ENCODE assay signal across 8 cellular contexts in genomic region chr15:85443593-85444328, GRCh38.
DNase-seq lines count a peak whose midpoint lies in the region; ATAC-seq and TF ChIP-seq lines count a peak whose summit lies in the region.

No MANE protein-coding gene starts in this region.

- peaks cover 29% of the 10 kb centered on the region for H3K4me1 Mint-ChIP-seq in chondrocyte (ENCODE audit: low read depth)

- no peak overlapping the region for H3K9ac ChIP-seq in muscle layer of colon (ENCODE audit: low read length)

- peak; percentile 68 for ATAC-seq in GM19023 (IDR thresholded peaks at IDR 0.05; ENCODE audit: unreplicated experiment)
- ATAC-seq in HG03103 (IDR thresholded peaks at IDR 0.05; ENCODE audit: low read depth, unreplicated experiment), result peak; percentile 53

- H3K27me3 Mint-ChIP-seq in chondrocyte (ENCODE audit: low read depth), result no peaks in the 10 kb centered on the region

- no peaks in the 10 kb centered on the region for H3K9me3 ChIP-seq in muscle layer of colon (ENCODE audit: low read length)

- H3K4me3 Mint-ChIP-seq in chondrocyte (ENCODE audit: unreplicated experiment), result no peak overlapping the region

- no peaks in the 10 kb centered on the region for H3K36me3 ChIP-seq in muscle layer of colon (ENCODE audit: insufficient read depth, low read length)

- H3K4me1 ChIP-seq in muscle layer of colon (ENCODE audit: insufficient read depth, low read length), result peaks cover 18% of the 10 kb centered on the region

- DNase-seq in NCI-H526 (lab: John Stamatoyannopoulos, UW) (peak; percentile 79 to 88), chondrocyte (ENCODE audit: low spot score) (no peak), NCI-H128 (lab: John Stamatoyannopoulos, UW; ENCODE audit: unreplicated experiment) (no peak)
- DNase-seq in activated CD4-positive, alpha-beta T cell treated with anti-CD3 and anti-CD28 coated beads for 48 hours, result no peak

- H3K9me3 Mint-ChIP-seq in chondrocyte (ENCODE audit: low read depth), result peaks cover 5% of the 10 kb centered on the region

- peak overlapping the region; percentile 50 for H3K27ac Mint-ChIP-seq in chondrocyte (ENCODE audit: unreplicated experiment)

- H3K27me3 ChIP-seq in muscle layer of colon (ENCODE audit: control insufficient read depth in 1 of 2, insufficient read depth in 2 of 2, low read length in 2 of 2), result no peaks in the 10 kb centered on the region

- no peaks in the 10 kb centered on the region for H3K36me3 Mint-ChIP-seq in chondrocyte (ENCODE audit: low read depth)

- no peak overlapping the region for H3K4me3 ChIP-seq in muscle layer of colon (ENCODE audit: low read depth in 1 of 2, low read length in 2 of 2)

- no peak overlapping the region for H3K27ac ChIP-seq in C4-2B
- peak overlapping the region; percentile 20 for H3K27ac ChIP-seq in muscle layer of colon (ENCODE audit: low read depth, low read length)

- TF ChIP-seq CTCF in C4-2B (conservative IDR thresholded peaks at IDR 0.05), result peak; percentile 13; the same call in 1 of the 2 replicates
- peak; percentile 23 for TF ChIP-seq CTCF in chondrocyte (IDR thresholded peaks at IDR 0.05)

Comparison
In these comparisons a context has a peak if more than half of its experiments do, and no peak if none do; other contexts are left out.
1. DNase-seq: peak in NCI-H526 (2 of 2); none in chondrocyte (single experiment), activated CD4-positive, alpha-beta T cell treated with anti-CD3 and anti-CD28 coated beads for 48 hours (single experiment) and NCI-H128 (single experiment).